In the genomic region with DNA sequence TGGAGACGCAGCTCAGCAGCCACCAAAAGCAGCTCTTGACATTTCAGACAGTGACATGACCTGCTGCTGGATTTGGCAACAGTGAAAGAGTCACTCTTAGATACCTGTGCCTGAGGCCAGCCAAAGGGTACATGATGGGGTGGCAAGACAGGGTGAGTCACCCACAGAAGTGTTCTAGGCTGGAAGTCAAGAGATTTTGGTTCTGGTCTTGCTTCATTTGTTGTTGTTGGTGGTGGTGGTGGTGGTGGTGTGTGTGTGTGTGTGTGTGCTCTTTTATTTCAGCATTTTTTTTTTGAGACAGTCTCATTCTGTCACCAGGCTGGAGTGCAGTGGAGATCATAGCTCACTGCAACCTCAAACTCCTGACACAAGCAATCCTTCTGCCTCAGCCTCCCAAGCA, we compare ENCODE assay signal across 11 cellular contexts. TPM values are rescaled to one million over a fixed set of nuclear protein-coding genes. Genes with fewer than 3 reads are reported as not detected.
A peak's percentile ranks its signal among the peaks of the same experiment; 100 is the strongest.
DNase-seq lines count a peak whose midpoint lies in the region; ATAC-seq, FAIRE-seq and TF ChIP-seq lines count a peak whose summit lies in the region.
"Had no signal": no experiment of that assay in that cellular context is flagged by ENCODE, and none has a peak within 500 bp of the region (broad histone marks: within the 10 kb centered on the region; RNA-seq: fewer than 3 reads in every experiment).

No MANE protein-coding gene starts in this region.

- TF ChIP-seq CTCF in MCF 10A (IDR thresholded peaks at IDR 0.05; ENCODE audit: unreplicated experiment) (no peak), breast epithelium (IDR thresholded peaks at IDR 0.05) (no peak), OCI-LY1 (IDR thresholded peaks at IDR 0.05; ENCODE audit: low read length) (no peak), K562 (IDR thresholded peaks at IDR 0.05 in 2 of 3, conservative IDR thresholded peaks at IDR 0.05 in 1 of 3; ENCODE audit: insufficient read depth in 2 of 3, low read depth in 1 of 3, low read length in 3 of 3) (no peak), OCI-LY7 (conservative IDR thresholded peaks at IDR 0.05; ENCODE audit: low read length) (no peak)

- peak overlapping the region; percentile 18 for H3K4me3 Mint-ChIP-seq in MCF 10A (ENCODE audit: unreplicated experiment)

- TF ChIP-seq POLR2A in breast epithelium (IDR thresholded peaks at IDR 0.05) (no peak), K562 (conservative IDR thresholded peaks at IDR 0.05) (no peak)

- H3K27ac Mint-ChIP-seq in MCF 10A (ENCODE audit: low read depth, unreplicated experiment) = peak overlapping the region; percentile 90

- H3K9ac ChIP-seq in OCI-LY1 (ENCODE audit: low read length) (no peak overlapping the region), K562 (ENCODE audit: insufficient read depth in 1 of 2, low read depth in 2 of 2, low read length in 2 of 2) (no peak overlapping the region)

- no peak for FAIRE-seq in K562 (lab: Jason Lieb, UNC)

- CTCF ChIA-PET in MCF 10A (lab: Yijun Ruan, JAX) = interaction anchor here (0.7 to 1.4 kb wide), 3 partner anchors 10 to 82 kb away, joined by 3 to 9 read pairs (median 3); no protein-coding TSS in a partner anchor
- CTCF ChIA-PET in K562 (lab: Yijun Ruan, JAX; ENCODE audit: low intra/inter-chr PET ratio) = no interaction called here
- CTCF ChIA-PET in OCI-LY7 (lab: Charles Lee; ENCODE audit: unreplicated experiment) = no interaction called here

- WGBS in K562 (ENCODE audit: insufficient coverage, low coverage, missing lambda C conversion rate) = 30% methylated on average over 1 of the region's 1 CpG

- H3K27me3 ChIP-seq in breast epithelium (no peaks in the 10 kb centered on the region), OCI-LY1 (ENCODE audit: insufficient read depth, low read length) (no peaks in the 10 kb centered on the region), K562 (ENCODE audit: control insufficient read depth in 2 of 2, insufficient read depth in 2 of 2, low read length in 2 of 2) (no peaks in the 10 kb centered on the region)

- no peak for TF ChIP-seq RAD21 in K562 (CRISPR knock-in tag; conservative IDR thresholded peaks at IDR 0.05 in 1 of 2, IDR thresholded peaks at IDR 0.05 in 1 of 2)

- no peaks in the 10 kb centered on the region for H3K27me3 Mint-ChIP-seq in MCF 10A (ENCODE audit: insufficient read depth, unreplicated experiment)

- H3K27ac ChIP-seq in breast epithelium (no peak overlapping the region), OCI-LY1 (ENCODE audit: low read depth, low read length, poor library complexity, severe bottlenecking) (peak overlapping the region; percentile 42), K562 (ENCODE audit: extremely low read depth, low read depth, low read length) (no peak overlapping the region), OCI-LY7 (ENCODE audit: low read depth, low read length, poor library complexity, severe bottlenecking) (no peak overlapping the region)

- H3K4me3 ChIP-seq in breast epithelium (no peak overlapping the region), OCI-LY1 (ENCODE audit: low read depth, low read length, poor library complexity, severe bottlenecking) (no peak overlapping the region), K562 (no peak overlapping the region), OCI-LY7 (ENCODE audit: low read depth, low read length, poor library complexity, severe bottlenecking) (no peak overlapping the region)

- no peak overlapping the region for H2AFZ ChIP-seq in OCI-LY1 (ENCODE audit: low read length)
- H2AFZ ChIP-seq in K562 (ENCODE audit: low read depth, low read length) = peak overlapping the region; percentile 15; the same call in 1 of the 2 replicates
- H2AFZ ChIP-seq in OCI-LY7 (ENCODE audit: low read length) = no peak overlapping the region

- H3K79me2 ChIP-seq in OCI-LY1 (ENCODE audit: insufficient read depth, low read length) (no peaks in the 10 kb centered on the region), K562 (ENCODE audit: control insufficient read depth, insufficient read depth, low read length) (no peaks in the 10 kb centered on the region), OCI-LY7 (ENCODE audit: insufficient read depth, low read depth, low read length) (no peaks in the 10 kb centered on the region)

- H3K36me3 Mint-ChIP-seq in MCF 10A (ENCODE audit: insufficient read depth, unreplicated experiment) = peaks cover 5% of the 10 kb centered on the region

- H3K4me1 ChIP-seq in breast epithelium (peaks cover 0 to 4% of the 10 kb centered on the region in 2 donors), OCI-LY1 (ENCODE audit: insufficient read depth, low read length, severe bottlenecking) (peaks cover 16% of the 10 kb centered on the region), K562 (replicated peaks in 1 of 2; ENCODE audit: control insufficient read depth in 2 of 2, insufficient read depth in 2 of 2, low read length in 2 of 2) (peaks cover 2% of the 10 kb centered on the region in 2 experiments; a peak in 3 of 5 replicates), OCI-LY7 (ENCODE audit: insufficient read depth, low read length, poor library complexity, severe bottlenecking) (no peaks in the 10 kb centered on the region)

- in situ Hi-C loops in K562 (cut with MboI) = no loop called here

- H3K36me3 ChIP-seq in breast epithelium = no peaks in the 10 kb centered on the region
- peaks cover 14% of the 10 kb centered on the region; the same call in 1 of the 2 replicates for H3K36me3 ChIP-seq in OCI-LY1 (ENCODE audit: insufficient read depth, low read length)
- no peaks in the 10 kb centered on the region for H3K36me3 ChIP-seq in K562 (ENCODE audit: control insufficient read depth, insufficient read depth, low read length)
- no peaks in the 10 kb centered on the region for H3K36me3 ChIP-seq in OCI-LY7 (ENCODE audit: insufficient read depth, low read length)

- H3K9me2 ChIP-seq in OCI-LY1 (ENCODE audit: low read depth, low read length) (no peaks in the 10 kb centered on the region), OCI-LY7 (ENCODE audit: insufficient read depth, low read length) (no peaks in the 10 kb centered on the region)

- no peaks in the 10 kb centered on the region for H3K9me3 Mint-ChIP-seq in MCF 10A (ENCODE audit: unreplicated experiment)

- peak; percentile 94 for DNase-seq in MCF 10A (ENCODE audit: unreplicated experiment)
- DNase-seq in breast epithelium (ENCODE audit: low spot score in 2 of 2) = no peak
- no peak for DNase-seq in K562 (ENCODE audit: extremely low read depth in 1 of 4, low spot score in 3 of 4)
- DNase-seq in stimulated activated CD4-positive, alpha-beta T cell treated with anti-CD3 and anti-CD28 coated beads, Interleukin-1b, Interleukin-23, amount 100 ng/mL, for 48 hours = peak; percentile 66
- DNase-seq in OCI-LY7 (ENCODE audit: low spot score) = no peak
- DNase-seq in mucosa of gallbladder (ENCODE audit: low spot score) = no peak
- DNase-seq in nucleus accumbens (lab: John Stamatoyannopoulos, UW) = no peak
- DNase-seq: NCI-H1694, NCI-H774, occipital lobe had no signal

- no TSS peak for BruUV-seq in MCF 10A (replicated peaks; lab: Mats Ljungman, UMichigan)
- BruUV-seq in K562 (replicated peaks; lab: Mats Ljungman, UMichigan) = no TSS peak
- no TSS peak for BruUV-seq in OCI-LY7 (replicated peaks; lab: Mats Ljungman, UMichigan)

- TF ChIP-seq EP300 in K562 (IDR thresholded peaks at IDR 0.05; ENCODE audit: low read length) = no peak

- no peak overlapping the region for H3K4me2 ChIP-seq in OCI-LY1 (ENCODE audit: low read length)
- no peak overlapping the region for H3K4me2 ChIP-seq in K562 (ENCODE audit: insufficient read depth, low read length)
- H3K4me2 ChIP-seq in OCI-LY7 (ENCODE audit: low read length) = no peak overlapping the region

- no peaks in the 10 kb centered on the region for H3K9me1 ChIP-seq in K562 (ENCODE audit: control insufficient read depth, insufficient read depth, low read length)

- intact Hi-C loops in MCF 10A (cut with micrococcal nuclease) (loop anchor here (2.0 kb wide), 1 partner anchor 106 kb away; a partner anchor contains a TSS), breast epithelium (cut with DNase I; ENCODE audit: low total_unique reads) (no loop called here), K562 (cut with micrococcal nuclease) (no loop called here), OCI-LY7 (cut with micrococcal nuclease; ENCODE audit: unreplicated experiment) (no loop called here)

- H3K9me3 ChIP-seq in breast epithelium = no peaks in the 10 kb centered on the region
- H3K9me3 ChIP-seq in OCI-LY1 (ENCODE audit: low read length) = no peaks in the 10 kb centered on the region
- H3K9me3 ChIP-seq in K562 (replicated peaks; ENCODE audit: control insufficient read depth, insufficient read depth, low read depth, low read length) = no peaks in the 10 kb centered on the region
- no peaks in the 10 kb centered on the region for H3K9me3 ChIP-seq in OCI-LY7 (ENCODE audit: low read length)

- no peaks in the 10 kb centered on the region for H4K20me1 ChIP-seq in OCI-LY1 (ENCODE audit: insufficient read depth, low read length)
- no peaks in the 10 kb centered on the region for H4K20me1 ChIP-seq in K562 (replicated peaks; ENCODE audit: control insufficient read depth, insufficient read depth, low read length)
- H4K20me1 ChIP-seq in OCI-LY7 (ENCODE audit: insufficient read depth, low read length) = no peaks in the 10 kb centered on the region

- H3F3A ChIP-seq in OCI-LY1 (ENCODE audit: insufficient read depth, low read length) = no peaks in the 10 kb centered on the region

- no peak for ATAC-seq in K562

- peaks cover 47% of the 10 kb centered on the region for H3K4me1 Mint-ChIP-seq in MCF 10A (ENCODE audit: insufficient read depth, unreplicated experiment)

- POLR2A ChIA-PET in MCF 10A (lab: Yijun Ruan, JAX) (interaction anchor here (0.7 to 13.1 kb wide), 19 partner anchors 9 to 253 kb away, joined by 3 to 284 read pairs (median 5); a partner anchor contains a TSS), K562 (lab: Yijun Ruan, JAX) (interaction anchor here (3.1 kb wide), 1 partner anchor 10 kb away, joined by 12 read pairs; no protein-coding TSS in a partner anchor), OCI-LY7 (lab: Charles Lee) (interaction anchor here (0.6 to 1.1 kb wide), 4 partner anchors 9 to 610 kb away, joined by 3 to 6 read pairs (median 4); no protein-coding TSS in a partner anchor)

RNA-seq across cellular contexts. Expression of a gene that starts 25.8 kb away (rescaled TPM):
- total RNA-seq in MCF 10A (2022) = 0.26 TPM in 1 of 2 replicates, not detected in the other
- under 1 TPM in 1 of 3 donors, not detected in 2; 0.15 TPM for total RNA-seq in breast epithelium
- not detected in 2 replicates for total RNA-seq in K562 (2011; cell fraction: chromatin; rRNA removed; ENCODE audit: low replicate concordance)
- not detected in 2 replicates for total RNA-seq in K562 (2011; cell fraction: nucleolus; rRNA removed)
- total RNA-seq in K562 (2011; cell fraction: nucleoplasm; rRNA removed) = not detected in 2 replicates
- total RNA-seq in K562 (2014; rRNA removed) = not detected in 2 replicates
- not detected in 2 replicates for total RNA-seq in K562 (2014; rRNA removed; fragmentation: Illumina TruSeq; extraction: Trizol)
- not detected in 2 replicates for total RNA-seq in K562 (2015; rRNA removed; fragmentation: Illumina TruSeq; extraction: Trizol)
- total RNA-seq in K562 (2021) = 0.11 TPM in 1 of 2 replicates, not detected in the other
- polyA plus RNA-seq in K562 (2011; rRNA removed) = not detected in 2 replicates
- not detected in 2 replicates for polyA plus RNA-seq in K562 (2011; cell fraction: cytosol; rRNA removed)
- not detected in 2 replicates for polyA plus RNA-seq in K562 (2011; cell fraction: nucleus; rRNA removed)
- polyA plus RNA-seq in K562 (2012) = not detected in 2 replicates
- polyA plus RNA-seq in K562 (2014; fragmentation: Illumina TruSeq; extraction: Trizol) = not detected in 2 replicates
- not detected for polyA plus RNA-seq in K562 (2014; fragmentation: Nextera tagmentation; extraction: Ambion mirVana)
- not detected in 2 replicates for polyA plus RNA-seq in K562 (2014; rRNA removed)
- not detected in 2 replicates for polyA minus RNA-seq in K562 (2011; rRNA and poly(A)+ RNA removed)
- not detected in 2 replicates for polyA minus RNA-seq in K562 (2011; cell fraction: cytosol; rRNA and poly(A)+ RNA removed)
- not detected in 2 replicates for polyA minus RNA-seq in K562 (2011; cell fraction: nucleus; rRNA and poly(A)+ RNA removed)
- 0.13 and 0.69 TPM in 2 replicates for total RNA-seq in OCI-LY7 (2014; rRNA removed; shearing (Covaris generic))
- total RNA-seq in OCI-LY7 (2022) = 0.27 and 0.55 TPM in 2 replicates
- 3.2 TPM for total RNA-seq in mucosa of gallbladder
- total RNA-seq: occipital lobe had no signal

RNA-seq across cellular contexts. Expression of a gene that starts 39.4 kb away (rescaled TPM):
- total RNA-seq in MCF 10A (2022) (28.0 and 38.9 TPM in 2 replicates), breast epithelium (10 to 100 TPM in 1 of 3 donors, 1 to 10 TPM in 2; 7.4 to 12.8 (median 9.8) TPM), K562 (2014; rRNA removed) (19.4 and 22.9 TPM in 2 replicates), K562 (2014; rRNA removed; fragmentation: Illumina TruSeq; extraction: Trizol) (48.8 and 50.2 TPM in 2 replicates), K562 (2015; rRNA removed; fragmentation: Illumina TruSeq; extraction: Trizol) (50.6 and 53.9 TPM in 2 replicates), K562 (2021) (59.3 and 61.3 TPM in 2 replicates), OCI-LY7 (2022) (19.9 and 26.1 TPM in 2 replicates), mucosa of gallbladder (13.7 TPM)
- 16.7 and 21.2 TPM in 2 replicates for total RNA-seq in K562 (2011; cell fraction: chromatin; rRNA removed; ENCODE audit: low replicate concordance)
- total RNA-seq in K562 (2011; cell fraction: nucleolus; rRNA removed) = 11.3 and 11.4 TPM in 2 replicates
- total RNA-seq in K562 (2011; cell fraction: nucleoplasm; rRNA removed) = 16.6 and 20.1 TPM in 2 replicates
- polyA plus RNA-seq in K562 (2011; rRNA removed) (42.7 and 51.0 TPM in 2 replicates), K562 (2014; fragmentation: Illumina TruSeq; extraction: Trizol) (37.3 and 45.9 TPM in 2 replicates), K562 (2014; fragmentation: Nextera tagmentation; extraction: Ambion mirVana) (10 to 100 TPM; 59.6 to 82.8 TPM), K562 (2014; rRNA removed) (34.2 and 43.7 TPM in 2 replicates)
- 36.2 and 36.6 TPM in 2 replicates for polyA plus RNA-seq in K562 (2011; cell fraction: cytosol; rRNA removed)
- polyA plus RNA-seq in K562 (2011; cell fraction: nucleus; rRNA removed) = 10.2 and 11.7 TPM in 2 replicates
- 34.6 and 49.3 TPM in 2 replicates for polyA plus RNA-seq in K562 (2012)
- 41.9 and 45.6 TPM in 2 replicates for polyA minus RNA-seq in K562 (2011; rRNA and poly(A)+ RNA removed)
- polyA minus RNA-seq in K562 (2011; cell fraction: cytosol; rRNA and poly(A)+ RNA removed) = 13.6 and 15.3 TPM in 2 replicates
- polyA minus RNA-seq in K562 (2011; cell fraction: nucleus; rRNA and poly(A)+ RNA removed) = 3.8 and 6.0 TPM in 2 replicates
- 6.6 and 7.0 TPM in 2 replicates for total RNA-seq in OCI-LY7 (2014; rRNA removed; shearing (Covaris generic))

RNA-seq across cellular contexts. Expression of a gene that starts 56.6 kb away (rescaled TPM):
- total RNA-seq in MCF 10A (2022) (not detected in 2 replicates), breast epithelium (10 to 100 TPM; 17.8 to 24.7 (median 20.3) TPM), K562 (2014; rRNA removed) (not detected in 2 replicates), K562 (2014; rRNA removed; fragmentation: Illumina TruSeq; extraction: Trizol) (not detected in 2 replicates), K562 (2015; rRNA removed; fragmentation: Illumina TruSeq; extraction: Trizol) (not detected in 2 replicates), K562 (2021) (not detected in 2 replicates), OCI-LY7 (2022) (not detected in 2 replicates), mucosa of gallbladder (8.6 TPM)
- total RNA-seq in K562 (2011; cell fraction: chromatin; rRNA removed; ENCODE audit: low replicate concordance) = not detected in 2 replicates
- not detected in 2 replicates for total RNA-seq in K562 (2011; cell fraction: nucleolus; rRNA removed)
- total RNA-seq in K562 (2011; cell fraction: nucleoplasm; rRNA removed) = not detected in 2 replicates
- polyA plus RNA-seq in K562 (2011; rRNA removed) (0.07 TPM in 1 of 2 replicates, not detected in the other), K562 (2014; fragmentation: Illumina TruSeq; extraction: Trizol) (not detected in 2 replicates), K562 (2014; fragmentation: Nextera tagmentation; extraction: Ambion mirVana) (under 1 TPM in 1 of 2 experiments, not detected in 1; 0.08 TPM), K562 (2014; rRNA removed) (not detected in 2 replicates)
- 0.13 TPM in 1 of 2 replicates, not detected in the other for polyA plus RNA-seq in K562 (2011; cell fraction: cytosol; rRNA removed)
- polyA plus RNA-seq in K562 (2011; cell fraction: nucleus; rRNA removed) = 0.13 TPM in 1 of 2 replicates, not detected in the other
- polyA plus RNA-seq in K562 (2012) = not detected in 2 replicates
- polyA minus RNA-seq in K562 (2011; rRNA and poly(A)+ RNA removed) = not detected in 2 replicates
- not detected in 2 replicates for polyA minus RNA-seq in K562 (2011; cell fraction: cytosol; rRNA and poly(A)+ RNA removed)
- not detected in 2 replicates for polyA minus RNA-seq in K562 (2011; cell fraction: nucleus; rRNA and poly(A)+ RNA removed)
- total RNA-seq in OCI-LY7 (2014; rRNA removed; shearing (Covaris generic)) = not detected in 2 replicates

Comparison
In these comparisons a context has a peak if more than half of its experiments do, and no peak if none do; other contexts are left out.
1. DNase-seq: peak in MCF 10A (single experiment) and stimulated activated CD4-positive, alpha-beta T cell treated with anti-CD3 and anti-CD28 coated beads, Interleukin-1b, Interleukin-23, amount 100 ng/mL, for 48 hours (single experiment); none in breast epithelium (0 of 2), K562 (0 of 4), OCI-LY7 (single experiment), mucosa of gallbladder (single experiment) and nucleus accumbens (0 of 56).